In the genomic region with DNA sequence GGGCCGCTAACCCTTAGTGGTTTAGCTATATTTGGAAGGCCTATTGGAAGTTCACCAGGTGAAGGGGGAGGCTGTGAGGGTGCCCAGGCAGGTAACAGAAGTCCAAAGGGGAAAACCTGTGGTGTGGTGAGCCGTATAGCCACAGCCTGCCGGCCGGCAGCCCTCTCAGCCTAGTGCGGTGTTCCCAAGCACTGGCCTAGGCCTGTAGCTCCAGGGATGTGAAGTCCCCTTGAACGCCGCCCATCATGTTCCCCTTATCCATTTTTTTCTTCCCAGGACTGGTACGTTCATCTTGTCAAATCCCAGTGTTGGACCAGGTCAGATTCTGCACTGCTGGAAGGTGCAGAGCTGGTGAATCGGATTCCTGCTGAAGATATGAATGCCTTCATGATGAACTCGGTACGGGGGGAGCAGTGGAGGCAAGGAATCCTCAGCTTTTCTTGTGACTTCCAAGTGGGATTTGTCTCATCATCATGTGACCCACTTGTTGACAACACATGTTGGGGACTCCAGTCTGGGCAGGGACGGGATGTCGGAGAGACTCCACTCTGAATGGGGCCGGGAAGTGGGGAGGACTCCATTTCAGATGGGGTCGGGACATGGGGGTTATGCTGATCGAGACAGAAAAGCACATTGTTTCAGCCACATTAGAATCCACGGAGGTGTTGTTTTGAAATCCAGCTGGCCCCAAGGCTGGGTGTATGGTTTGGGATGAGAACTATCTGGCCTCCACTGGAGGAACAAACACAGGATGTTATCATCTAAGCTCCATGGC, we compare ENCODE assay signal across 25 cellular contexts. TPM values are rescaled to one million over a fixed set of nuclear protein-coding genes. Genes with fewer than 3 reads are reported as not detected.
"Had no signal": no experiment of that assay in that cellular context is flagged by ENCODE, and none has a peak within 500 bp of the region (broad histone marks: within the 10 kb centered on the region; RNA-seq: fewer than 3 reads in every experiment).

No MANE protein-coding gene starts in this region.

- H3K4me3 ChIP-seq: esophagus squamous epithelium, gastroesophageal sphincter, hepatocyte, lung, neural progenitor cell, pancreas, prostate gland, right lobe of liver, spleen had no signal

- H3K27ac Mint-ChIP-seq: naive thymus-derived CD4-positive, alpha-beta T cell; neural progenitor cell had no signal

- H3K9me3 Mint-ChIP-seq: central memory CD8-positive, alpha-beta T cell; naive thymus-derived CD4-positive, alpha-beta T cell; neural progenitor cell; stimulated activated memory B cell treated with anti-CD40 and anti-IgM and Interleukin-4, amounts not matched to agents 10 μg/mL and 1 μg/mL and 100 μg/mL, for 72 hours; stimulated activated naive CD8-positive, alpha-beta T cell treated with anti-CD3 and anti-CD28 coated beads, Interleukin-15, amount 100 ng/mL, for 72 hours had no signal

- H3K4me3 Mint-ChIP-seq: central memory CD8-positive, alpha-beta T cell; naive thymus-derived CD4-positive, alpha-beta T cell; neural progenitor cell; stimulated activated memory B cell treated with anti-CD40 and anti-IgM and Interleukin-4, amounts not matched to agents 10 μg/mL and 1 μg/mL and 100 μg/mL, for 72 hours; stimulated activated naive CD8-positive, alpha-beta T cell treated with anti-CD3 and anti-CD28 coated beads, Interleukin-15, amount 100 ng/mL, for 72 hours had no signal

- H3K4me1 Mint-ChIP-seq: central memory CD8-positive, alpha-beta T cell; stimulated activated memory B cell treated with anti-CD40 and anti-IgM and Interleukin-4, amounts not matched to agents 10 μg/mL and 1 μg/mL and 100 μg/mL, for 72 hours; stimulated activated naive CD8-positive, alpha-beta T cell treated with anti-CD3 and anti-CD28 coated beads, Interleukin-15, amount 100 ng/mL, for 72 hours had no signal

- H3K27ac ChIP-seq: esophagus squamous epithelium, gastroesophageal sphincter, hepatocyte, neural progenitor cell, pancreas, prostate gland, right lobe of liver, spleen had no signal

- H3K9me3 ChIP-seq: esophagus squamous epithelium, gastroesophageal sphincter, pancreas, prostate gland, right lobe of liver, spleen had no signal

- H3K27me3 ChIP-seq: esophagus squamous epithelium, gastroesophageal sphincter, hepatocyte, neural progenitor cell, pancreas, right lobe of liver, spleen had no signal

- H3K27me3 Mint-ChIP-seq: central memory CD8-positive, alpha-beta T cell; naive thymus-derived CD4-positive, alpha-beta T cell; stimulated activated memory B cell treated with anti-CD40 and anti-IgM and Interleukin-4, amounts not matched to agents 10 μg/mL and 1 μg/mL and 100 μg/mL, for 72 hours; stimulated activated naive CD8-positive, alpha-beta T cell treated with anti-CD3 and anti-CD28 coated beads, Interleukin-15, amount 100 ng/mL, for 72 hours had no signal

- H3K4me1 ChIP-seq: prostate gland had no signal

- ATAC-seq: gastroesophageal sphincter; left colon; left ventricle myocardium superior; naive thymus-derived CD4-positive, alpha-beta T cell; right lobe of liver; stimulated activated memory B cell treated with anti-CD40 and anti-IgM and Interleukin-4, amounts not matched to agents 10 μg/mL and 1 μg/mL and 100 μg/mL, for 72 hours; stimulated activated naive CD8-positive, alpha-beta T cell treated with anti-CD3 and anti-CD28 coated beads, Interleukin-15, amount 100 ng/mL, for 72 hours had no signal

- FAIRE-seq: pancreas had no signal

- DNase-seq: effector memory CD4-positive, alpha-beta T cell; esophagus squamous epithelium; foreskin fibroblast; glutamatergic neuron; left ventricle myocardium superior; mesenchymal stem cell; naive thymus-derived CD4-positive, alpha-beta T cell; nucleus accumbens; spleen; stimulated activated CD4-positive, alpha-beta T cell treated with anti-CD3 and anti-CD28 coated beads, Interleukin-15, amount 100 ng/mL, for 24 hours; stimulated activated CD4-positive, alpha-beta T cell treated with anti-CD3 and anti-CD28 coated beads, Interleukin-1b, Interleukin-23, amount 100 ng/mL, for 48 hours; stimulated activated CD4-positive, alpha-beta T cell treated with anti-CD3 and anti-CD28 coated beads, Interleukin-4, amount 100 ng/mL, for 24 hours; stimulated activated naive CD8-positive, alpha-beta T cell treated with anti-CD3 and anti-CD28 coated beads, Interleukin-15, amount 100 ng/mL, for 72 hours; trophoblast cell had no signal

RNA-seq across cellular contexts. Expression of a gene that starts 39.2 kb away (rescaled TPM):
- total RNA-seq: epithelial cell of proximal tubule had no signal
- polyA plus RNA-seq: naive thymus-derived CD4-positive, alpha-beta T cell had no signal
